Comparison of ENCODE assay signal across 8 cellular contexts in genomic region chr19:18521692-18522123, GRCh38. TPM values are rescaled to one million over a fixed set of nuclear protein-coding genes. Genes with fewer than 3 reads are reported as not detected.
DNase-seq lines count a peak whose midpoint lies in the region; ATAC-seq and TF ChIP-seq lines count a peak whose summit lies in the region.

Gene ELL, minus strand, starts transcription at chr19:18522070. Its CDS starts 15 bp downstream, at chr19:18522055.

- peak within 1 kb of the TSS; percentile 95 for H3K27ac Mint-ChIP-seq in CD8-positive, alpha-beta T cell

- in situ Hi-C loops in HAP-1 (cut with MboI; ENCODE audit: low sequenced_read_pairs): no loop called here

- POLR2A ChIA-PET in CD8-positive, alpha-beta T cell (lab: Charles Lee): interaction anchor here (1.0 to 5.1 kb wide), 14 partner anchors 11 to 398 kb away, joined by 3 to 38 read pairs (median 5); partner anchors contain the start of genes COPE, DDX49, FKBP8 and JUND

- no peaks in the 10 kb centered on the region for H3K9me3 Mint-ChIP-seq in CD8-positive, alpha-beta T cell

- H3K4me3 Mint-ChIP-seq in CD8-positive, alpha-beta T cell: peak within 1 kb of the TSS; percentile 95

- 0 to 1% (median 0%) methylated on average over 3 to 52 of the region's 52 CpGs for WGBS in heart left ventricle, 4 donors

- intact Hi-C loops in CD8-positive, alpha-beta T cell (cut with DNase I, micrococcal nuclease): loop anchor here (1.0 to 10.0 kb wide), 22 partner anchors 22 to 1214 kb away; partner anchors contain the start of genes COPE (in 2 of the 2), CRTC1 (in 2 of the 2), DDX49 (in 2 of the 2) and FKBP8 (in 2 of the 2)
- intact Hi-C loops in heart left ventricle (cut with DNase I): loop anchor here in 5 of 10 donors (5.0 kb wide), 5 partner anchors 36 to 59 kb away; partner anchors contain the start of genes KXD1 (in 3 of the 5) and UBA52 (in 1 of the 5)
- intact Hi-C loops in sciatic nerve (cut with DNase I): no loop called here

- peaks cover 13% of the 10 kb centered on the region for H3K4me1 ChIP-seq in CD8-positive, alpha-beta T cell (ENCODE audit: insufficient read depth, low read length)
- H3K4me1 ChIP-seq in HAP-1 (peaks cover 3% of the 10 kb centered on the region), heart left ventricle (peaks cover 0 to 36% (median 17%) of the 10 kb centered on the region in 12 donors)

- no peak for DNase-seq in CD8-positive, alpha-beta T cell
- DNase-seq in HAP-1 (ENCODE audit: low spot score in 2 of 2): no peak
- no peak for DNase-seq in WERI-Rb-1
- DNase-seq in heart left ventricle: no peak
- no peak for DNase-seq in sciatic nerve (ENCODE audit: low spot score)
- no peak for DNase-seq in NCI-H128 (lab: John Stamatoyannopoulos, UW; ENCODE audit: unreplicated experiment)
- no peak for DNase-seq in GF-D8 (lab: John Stamatoyannopoulos, UW)
- DNase-seq in NCI-H1436 (lab: John Stamatoyannopoulos, UW): no peak

- peaks cover 29% of the 10 kb centered on the region for H3K4me1 Mint-ChIP-seq in CD8-positive, alpha-beta T cell (ENCODE audit: low read depth)

- TF ChIP-seq POLR2A in heart left ventricle (IDR thresholded peaks at IDR 0.05): peak; percentile 88 to 90

- CTCF ChIA-PET in CD8-positive, alpha-beta T cell (lab: Charles Lee): interaction anchor here (1.0 to 4.8 kb wide), 15 partner anchors 9 to 398 kb away, joined by 3 to 56 read pairs (median 10); partner anchors contain the start of genes COPE, DDX49, REX1BD and UBA52

- no peak for ATAC-seq in CD8-positive, alpha-beta T cell
- peak in 1 of 4 donors; percentile 13 for ATAC-seq in heart left ventricle
- no peak for ATAC-seq in sciatic nerve

- TF ChIP-seq CTCF in CD8-positive, alpha-beta T cell (IDR thresholded peaks at IDR 0.05): no peak
- no peak for TF ChIP-seq CTCF in WERI-Rb-1 (IDR thresholded peaks at IDR 0.05; ENCODE audit: low read depth, low read length)
- peak in 1 of 12 donors; percentile 4 for TF ChIP-seq CTCF in heart left ventricle (IDR thresholded peaks at IDR 0.05)

- H3K27me3 Mint-ChIP-seq in CD8-positive, alpha-beta T cell (ENCODE audit: low read depth): no peaks in the 10 kb centered on the region

- H3K27ac ChIP-seq in CD8-positive, alpha-beta T cell (ENCODE audit: low read depth, low read length): peak within 1 kb of the TSS; percentile 92
- H3K27ac ChIP-seq in WERI-Rb-1 (peak within 1 kb of the TSS; percentile 74), heart left ventricle (peak within 1 kb of the TSS; percentile 64 to 99 (median 95))

- no peaks in the 10 kb centered on the region for H3K36me3 ChIP-seq in CD8-positive, alpha-beta T cell (ENCODE audit: insufficient read depth, low read length)
- peaks cover 4% of the 10 kb centered on the region for H3K36me3 ChIP-seq in HAP-1 (replicated peaks)
- no peaks in the 10 kb centered on the region for H3K36me3 ChIP-seq in WERI-Rb-1
- peaks cover 0 to 3% (median 0%) of the 10 kb centered on the region in 9 donors for H3K36me3 ChIP-seq in heart left ventricle

- H3K27me3 ChIP-seq in CD8-positive, alpha-beta T cell (ENCODE audit: insufficient read depth, low read length): no peaks in the 10 kb centered on the region
- H3K27me3 ChIP-seq in HAP-1 (ENCODE audit: low read depth): no peaks in the 10 kb centered on the region
- no peaks in the 10 kb centered on the region for H3K27me3 ChIP-seq in WERI-Rb-1 (ENCODE audit: insufficient read depth, low read depth, severe bottlenecking)
- H3K27me3 ChIP-seq in heart left ventricle: no peaks in the 10 kb centered on the region

- peaks cover 14% of the 10 kb centered on the region for H3K36me3 Mint-ChIP-seq in CD8-positive, alpha-beta T cell

- H3K4me3 ChIP-seq in CD8-positive, alpha-beta T cell (ENCODE audit: low read depth, low read length): peak within 1 kb of the TSS; percentile 91
- peak within 1 kb of the TSS; percentile 98 for H3K4me3 ChIP-seq in HAP-1
- H3K4me3 ChIP-seq in WERI-Rb-1 (ENCODE audit: low read depth, low read length): peak within 1 kb of the TSS; percentile 84
- peak within 1 kb of the TSS; percentile 77 to 100 (median 96) for H3K4me3 ChIP-seq in heart left ventricle

- H3K9me3 ChIP-seq in CD8-positive, alpha-beta T cell (ENCODE audit: low read length): no peaks in the 10 kb centered on the region
- H3K9me3 ChIP-seq in HAP-1 (no peaks in the 10 kb centered on the region), WERI-Rb-1 (ENCODE audit: severe bottlenecking) (no peaks in the 10 kb centered on the region), heart left ventricle (no peaks in the 10 kb centered on the region)

RNA-seq across cellular contexts. Expression of gene ELL, which starts in this region (rescaled TPM):
- total RNA-seq in CD8-positive, alpha-beta T cell: 10 to 100 TPM; 73.4 to 75.2 TPM
- total RNA-seq in heart left ventricle (10 to 100 TPM in 4 of 9 donors, 1 to 10 TPM in 5; 5.9 to 17.8 (median 9.1) TPM), sciatic nerve (28.9 TPM)
- 1 to 10 TPM; 6.2 to 7.3 TPM for polyA plus RNA-seq in heart left ventricle
